In the genomic region with DNA sequence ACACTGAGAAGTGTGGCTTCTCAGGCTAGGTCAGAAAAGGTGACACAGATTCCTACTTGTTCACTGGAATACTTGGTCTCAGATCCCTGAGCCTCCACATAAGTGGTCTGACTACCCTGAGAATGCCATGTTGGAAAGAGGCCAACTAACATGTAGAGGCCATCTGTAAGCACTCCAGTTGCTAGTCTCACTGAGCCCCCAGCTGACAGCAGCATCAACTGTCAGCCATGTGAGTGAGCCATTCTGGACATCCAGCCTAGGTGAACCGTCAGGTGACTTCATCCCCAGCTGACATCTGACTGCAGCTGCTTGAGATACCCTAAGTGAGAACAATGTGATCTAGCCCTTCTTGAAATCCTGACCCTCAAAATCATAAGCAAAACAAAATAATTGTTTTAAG, we compare ENCODE assay signal across 19 cellular contexts. TPM values are rescaled to one million over a fixed set of nuclear protein-coding genes. Genes with fewer than 3 reads are reported as not detected.
DNase-seq lines count a peak whose midpoint lies in the region; ATAC-seq and TF ChIP-seq lines count a peak whose summit lies in the region.
"Had no signal": no experiment of that assay in that cellular context is flagged by ENCODE, and none has a peak within 500 bp of the region (broad histone marks: within the 10 kb centered on the region; RNA-seq: fewer than 3 reads in every experiment).

No MANE protein-coding gene starts in this region.

- no peaks in the 10 kb centered on the region for H3K9me3 ChIP-seq in cardiac muscle cell (ENCODE audit: low read depth)
- H3K9me3 ChIP-seq in right cardiac atrium (ENCODE audit: control insufficient read depth, low read length): no peaks in the 10 kb centered on the region
- no peaks in the 10 kb centered on the region for H3K9me3 ChIP-seq in thyroid gland
- no peaks in the 10 kb centered on the region for H3K9me3 ChIP-seq in CD4-positive, alpha-beta T cell (ENCODE audit: control insufficient read depth, low read length)
- H3K9me3 ChIP-seq: HAP-1, neutrophil, right atrium auricular region, uterus had no signal

- H3K4me3 ChIP-seq in cardiac muscle cell (no peak overlapping the region), right cardiac atrium (ENCODE audit: low read length) (no peak overlapping the region), thyroid gland (replicated peaks in 1 of 3) (no peak overlapping the region)
- H3K4me3 ChIP-seq: HAP-1, right atrium auricular region, uterus had no signal

- WGBS in right cardiac atrium: 77% methylated on average over 1 of the region's 1 CpG
- 71 to 83% methylated on average over 1 of the region's 1 CpG for WGBS in thyroid gland, 2 donors

- H3K27me3 Mint-ChIP-seq in CD4-positive, alpha-beta T cell: peaks cover 4% of the 10 kb centered on the region
- H3K27me3 Mint-ChIP-seq: activated CD8-positive, alpha-beta memory T cell treated with anti-CD3 and anti-CD28 coated beads, Interleukin-2, amount 10 ng/mL, durations not matched to agents 7 days and 5 days; CD4-positive, alpha-beta memory T cell had no signal

- ATAC-seq in right cardiac atrium (no peak), GM21786 (IDR thresholded peaks at IDR 0.05; ENCODE audit: unreplicated experiment) (no peak), GM18858 (IDR thresholded peaks at IDR 0.05; ENCODE audit: unreplicated experiment) (no peak)
- no peak for ATAC-seq in CD4-positive, alpha-beta T cell (ENCODE audit: poor library complexity)
- ATAC-seq: activated CD8-positive, alpha-beta memory T cell treated with anti-CD3 and anti-CD28 coated beads, Interleukin-2, amount 10 ng/mL, durations not matched to agents 7 days and 5 days; left cardiac atrium had no signal

- H3K4me1 ChIP-seq in cardiac muscle cell (ENCODE audit: low read depth) (peaks cover 8% of the 10 kb centered on the region), right cardiac atrium (ENCODE audit: control insufficient read depth, insufficient read depth, low read length) (no peaks in the 10 kb centered on the region), thyroid gland (peaks cover 7 to 8% of the 10 kb centered on the region in 2 donors)
- H3K4me1 ChIP-seq: HAP-1, right atrium auricular region, uterus had no signal

- DNase-seq in cardiac muscle cell (ENCODE audit: low read depth in 1 of 2, low spot score in 1 of 2) (peak in 1 of 2 donors; percentile 93), right cardiac atrium (no peak), NCI-H187 treated with DMSO at 0.1 percent for 48 hours (lab: John Stamatoyannopoulos, UW) (peak; percentile 31), NCI-H748 treated with DMSO at 0.1 percent for 48 hours (lab: John Stamatoyannopoulos, UW) (peak; percentile 10), thyroid gland (peak; percentile 58 to 63)
- DNase-seq in CD4-positive, alpha-beta T cell: no peak
- DNase-seq: activated CD8-positive, alpha-beta memory T cell treated with anti-CD3 and anti-CD28 coated beads, Interleukin-2, amount 10 ng/mL, durations not matched to agents 7 days and 5 days; anterior cingulate cortex; CD4-positive, alpha-beta memory T cell; left cardiac atrium; NCI-H526 treated with DMSO at 0.1 percent for 48 hours; uterus had no signal

- H3K27ac Mint-ChIP-seq in CD4-positive, alpha-beta T cell: no peak overlapping the region
- H3K27ac Mint-ChIP-seq: activated CD8-positive, alpha-beta memory T cell treated with anti-CD3 and anti-CD28 coated beads, Interleukin-2, amount 10 ng/mL, durations not matched to agents 7 days and 5 days; CD4-positive, alpha-beta memory T cell; T-helper 2 cell treated with Interferon-gamma antibody and Interleukin-4, amounts not matched to agents 5 μg/mL and 100 μg/mL, for 36 hours had no signal

- H3K27me3 ChIP-seq in cardiac muscle cell (no peaks in the 10 kb centered on the region), right cardiac atrium (ENCODE audit: control insufficient read depth, insufficient read depth) (no peaks in the 10 kb centered on the region), thyroid gland (no peaks in the 10 kb centered on the region)
- H3K27me3 ChIP-seq in CD4-positive, alpha-beta T cell (ENCODE audit: control insufficient read depth, insufficient read depth, low read length): no peaks in the 10 kb centered on the region
- H3K27me3 ChIP-seq: neutrophil, right atrium auricular region, uterus had no signal

- no peak for TF ChIP-seq POLR2A in thyroid gland (IDR thresholded peaks at IDR 0.05)

- H3K27ac ChIP-seq in cardiac muscle cell (peak overlapping the region; percentile 67), right cardiac atrium (ENCODE audit: low read length) (no peak overlapping the region), thyroid gland (peak overlapping the region in 2 of 3 donors; percentile 11 to 31)
- no peak overlapping the region for H3K27ac ChIP-seq in CD4-positive, alpha-beta T cell (ENCODE audit: low read depth, low read length)
- H3K27ac ChIP-seq: neutrophil, right atrium auricular region, RWPE1, uterus had no signal

- peaks cover 5% of the 10 kb centered on the region for H3K4me1 Mint-ChIP-seq in CD4-positive, alpha-beta T cell (ENCODE audit: low read depth)

- peaks cover 4% of the 10 kb centered on the region for H3K9me3 Mint-ChIP-seq in CD4-positive, alpha-beta T cell
- H3K9me3 Mint-ChIP-seq: T-helper 2 cell treated with Interferon-gamma antibody and Interleukin-4, amounts not matched to agents 5 μg/mL and 100 μg/mL, for 36 hours had no signal

- intact Hi-C loops in right cardiac atrium (cut with DNase I) (no loop called here), thyroid gland (cut with DNase I) (no loop called here)
- intact Hi-C loops in CD4-positive, alpha-beta T cell (cut with DNase I, micrococcal nuclease): no loop called here

- H3K36me3 ChIP-seq in cardiac muscle cell (no peaks in the 10 kb centered on the region), thyroid gland (no peaks in the 10 kb centered on the region)
- H3K36me3 ChIP-seq: HAP-1, neutrophil, right atrium auricular region, uterus had no signal

- H3K4me3 Mint-ChIP-seq in CD4-positive, alpha-beta T cell: no peak overlapping the region
- H3K4me3 Mint-ChIP-seq: activated CD8-positive, alpha-beta memory T cell treated with anti-CD3 and anti-CD28 coated beads, Interleukin-2, amount 10 ng/mL, durations not matched to agents 7 days and 5 days; T-helper 2 cell treated with Interferon-gamma antibody and Interleukin-4, amounts not matched to agents 5 μg/mL and 100 μg/mL, for 36 hours had no signal

- TF ChIP-seq CTCF in cardiac muscle cell (IDR thresholded peaks at IDR 0.05; ENCODE audit: low read depth, low read length): no peak
- TF ChIP-seq CTCF in thyroid gland (IDR thresholded peaks at IDR 0.05): no peak
- no peak for TF ChIP-seq CTCF in CD4-positive, alpha-beta T cell (IDR thresholded peaks at IDR 0.05)

- no peaks in the 10 kb centered on the region for H3K36me3 Mint-ChIP-seq in CD4-positive, alpha-beta T cell (ENCODE audit: low read depth)
- H3K36me3 Mint-ChIP-seq: activated CD8-positive, alpha-beta memory T cell treated with anti-CD3 and anti-CD28 coated beads, Interleukin-2, amount 10 ng/mL, durations not matched to agents 7 days and 5 days had no signal

- POLR2A ChIA-PET in CD4-positive, alpha-beta T cell (lab: Charles Lee): no interaction called here

- CTCF ChIA-PET in CD4-positive, alpha-beta T cell (lab: Charles Lee): no interaction called here

RNA-seq across cellular contexts. Expression of a gene that starts 18.1 kb away (rescaled TPM):
- total RNA-seq in cardiac muscle cell (0.21 and 0.70 TPM in 2 replicates), right cardiac atrium (under 1 TPM; 0.33 to 0.82 (median 0.54) TPM), thyroid gland (1 to 10 TPM in 1 of 4 donors, under 1 TPM in 3; 0.33 to 1.2 (median 0.43) TPM)
- polyA plus RNA-seq in cardiac muscle cell (0.21 and 1.1 TPM in 2 replicates), right cardiac atrium (0.32 TPM)
- total RNA-seq in CD4-positive, alpha-beta T cell: under 1 TPM; 0.11 to 0.14 TPM

RNA-seq across cellular contexts. Expression of a gene that starts 24.8 kb away (rescaled TPM):
- total RNA-seq in cardiac muscle cell: 15.2 and 15.4 TPM in 2 replicates
- 16.5 and 17.2 TPM in 2 replicates for polyA plus RNA-seq in cardiac muscle cell
- total RNA-seq in right cardiac atrium: 10 to 100 TPM; 16.7 to 20.3 (median 19.0) TPM
- 10.8 TPM for polyA plus RNA-seq in right cardiac atrium
- 100 to 1,000 TPM in 2 of 4 donors, 10 to 100 TPM in 2; 82.2 to 172 (median 98.0) TPM for total RNA-seq in thyroid gland
- total RNA-seq in CD4-positive, alpha-beta T cell: 10 to 100 TPM; 10.3 to 11.4 TPM

Comparison
In these comparisons a context has a peak if more than half of its experiments do, and no peak if none do; other contexts are left out.
1. H3K27ac ChIP-seq: peak in cardiac muscle cell (single experiment) and thyroid gland (2 of 3); none in right cardiac atrium (single experiment) and CD4-positive, alpha-beta T cell (single experiment).
2. DNase-seq: peak in NCI-H187 treated with DMSO at 0.1 percent for 48 hours (single experiment), NCI-H748 treated with DMSO at 0.1 percent for 48 hours (single experiment) and thyroid gland (2 of 2); none in right cardiac atrium (0 of 3) and CD4-positive, alpha-beta T cell (0 of 10).